ENCODE assay signal across 29 cellular contexts in genomic region chr13:24875566-24875965, GRCh38.
DNase-seq lines count a peak whose midpoint lies in the region; ATAC-seq, FAIRE-seq and TF ChIP-seq lines count a peak whose summit lies in the region.
"Had no signal": no experiment of that assay in that cellular context is flagged by ENCODE, and none has a peak within 500 bp of the region (broad histone marks: within the 10 kb centered on the region; RNA-seq: fewer than 3 reads in every experiment).

No MANE protein-coding gene starts in this region.

- TF ChIP-seq RAD21 in HepG2 (CRISPR knock-in tag; IDR thresholded peaks at IDR 0.05) (no peak), GM12878 (IDR thresholded peaks at IDR 0.05; ENCODE audit: insufficient read depth, low read depth, low read length) (no peak)

- H2AFZ ChIP-seq in HepG2 (ENCODE audit: low read length) (peak overlapping the region; percentile 32), GM12878 (ENCODE audit: control insufficient read depth, low read depth, low read length) (no peak overlapping the region), OCI-LY7 (ENCODE audit: low read length) (no peak overlapping the region)
- H2AFZ ChIP-seq: PC-9 had no signal

- TF ChIP-seq CTCF in HepG2 (CRISPR knock-in tag; IDR thresholded peaks at IDR 0.05) (no peak), right lobe of liver (IDR thresholded peaks at IDR 0.05) (no peak), GM12878 (IDR thresholded peaks at IDR 0.05 in 2 of 3, conservative IDR thresholded peaks at IDR 0.05 in 1 of 3; ENCODE audit: control insufficient read depth in 2 of 3, extremely low read depth in 1 of 3, insufficient read depth in 1 of 3, low read depth in 3 of 3, low read length in 3 of 3) (no peak), left lung (IDR thresholded peaks at IDR 0.05) (no peak), OCI-LY7 (conservative IDR thresholded peaks at IDR 0.05; ENCODE audit: low read length) (no peak)

- CTCF ChIA-PET in HepG2 (lab: Yijun Ruan, JAX; ENCODE audit: low intra/inter-chr PET ratio, low total read pairs) (no interaction called here), GM12878 (lab: Yijun Ruan, JAX) (interaction anchor here (1.1 to 1.4 kb wide), 3 partner anchors 9 to 181 kb away, joined by 3 read pairs; no protein-coding TSS in a partner anchor), OCI-LY7 (lab: Charles Lee; ENCODE audit: unreplicated experiment) (no interaction called here)

- H3K4me1 ChIP-seq in HepG2 (ENCODE audit: insufficient read depth, low read length), result peaks cover 6% of the 10 kb centered on the region; the same call in 1 of the 2 replicates
- no peaks in the 10 kb centered on the region for H3K4me1 ChIP-seq in right lobe of liver
- H3K4me1 ChIP-seq in GM12878 (ENCODE audit: control insufficient read depth, insufficient read depth, low read length), result no peaks in the 10 kb centered on the region
- no peaks in the 10 kb centered on the region for H3K4me1 ChIP-seq in left lung
- no peaks in the 10 kb centered on the region for H3K4me1 ChIP-seq in OCI-LY7 (ENCODE audit: insufficient read depth, low read length, poor library complexity, severe bottlenecking)
- H3K4me1 ChIP-seq: BE2C, SJSA1 had no signal

- FAIRE-seq in HepG2 (lab: Jason Lieb, UNC), result no peak
- FAIRE-seq in GM12878 (lab: Jason Lieb, UNC), result no peak
- FAIRE-seq: GM12891 had no signal

- H4K20me1 ChIP-seq in HepG2 (ENCODE audit: insufficient read depth, low read length), result no peaks in the 10 kb centered on the region
- no peaks in the 10 kb centered on the region for H4K20me1 ChIP-seq in GM12878 (ENCODE audit: control insufficient read depth, insufficient read depth)
- no peaks in the 10 kb centered on the region for H4K20me1 ChIP-seq in OCI-LY7 (ENCODE audit: insufficient read depth, low read length)

- no TSS peak for BruUV-seq in HepG2 (replicated peaks; lab: Mats Ljungman, UMichigan)
- no TSS peak for BruUV-seq in GM12878 (replicated peaks; lab: Mats Ljungman, UMichigan)
- BruUV-seq in OCI-LY7 (replicated peaks; lab: Mats Ljungman, UMichigan), result no TSS peak

- no peak for DNase-seq in HepG2 (ENCODE audit: low spot score)
- DNase-seq in right lobe of liver, result no peak
- DNase-seq in GM12878 (ENCODE audit: low read depth, low spot score), result no peak
- no peak for DNase-seq in left lung
- DNase-seq in kidney glomerular epithelial cell (lab: John Stamatoyannopoulos, UW), result no peak
- no peak for DNase-seq in HuH-7 (ENCODE audit: low spot score)
- DNase-seq in NCI-H1930 (lab: John Stamatoyannopoulos, UW), result no peak
- no peak for DNase-seq in OCI-LY7 (ENCODE audit: low spot score)
- DNase-seq: ACHN; BE2C; Calu3; CD8-positive, alpha-beta memory T cell; DMS153; DND-41; GDM1; GOT3; NCI-H1105; NCI-H1436 treated with DMSO at 0.1 percent for 48 hours; NCI-H187 treated with DMSO at 0.1 percent for 48 hours; NCI-H2107; NCI-H524 treated with DMSO at 0.1 percent for 48 hours; NCI-H774; PC-9; Right ventricle myocardium superior; RPMI8226 had no signal

- in situ Hi-C loops in HepG2 (cut with HindIII; ENCODE audit: extremely low pct_ligation_motif_present, low pct_unique_long_range_greater_than_20kb) (no loop called here), GM12878 (cut with MboI) (no loop called here)

- H3K27ac ChIP-seq in HepG2 (ENCODE audit: extremely low read length, insufficient read depth, low read length) (no peak overlapping the region), right lobe of liver (no peak overlapping the region), GM12878 (ENCODE audit: control insufficient read depth, insufficient read depth) (no peak overlapping the region), left lung (no peak overlapping the region), OCI-LY7 (ENCODE audit: low read depth, low read length, poor library complexity, severe bottlenecking) (no peak overlapping the region)
- H3K27ac ChIP-seq: 22Rv1, PC-9, SJSA1 had no signal

- POLR2A ChIA-PET in HepG2 (lab: Yijun Ruan, JAX) (no interaction called here), GM12878 (lab: Charles Lee) (interaction anchor here (1.2 kb wide), 1 partner anchor 10 kb away, joined by 4 read pairs; no protein-coding TSS in a partner anchor), OCI-LY7 (lab: Charles Lee) (no interaction called here)

- WGBS in HepG2 (ENCODE audit: low lambda C conversion rate), result 46% methylated on average over 6 of the region's 6 CpGs
- WGBS in right lobe of liver (ENCODE audit: insufficient coverage, low coverage, low lambda C conversion rate, missing lambda C conversion rate), result 71% methylated on average over 5 of the region's 6 CpGs
- WGBS in GM12878 (ENCODE audit: insufficient coverage, insufficient replicate concordance, low lambda C conversion rate, missing lambda C conversion rate), result 94% methylated on average over 6 of the region's 6 CpGs

- H3K9ac ChIP-seq in HepG2 (ENCODE audit: insufficient read depth, low read depth, low read length) (no peak overlapping the region), GM12878 (ENCODE audit: control insufficient read depth, insufficient read depth, low read length) (no peak overlapping the region)

- no peaks in the 10 kb centered on the region for H3K79me2 ChIP-seq in HepG2 (ENCODE audit: insufficient read depth, low read length)
- no peaks in the 10 kb centered on the region for H3K79me2 ChIP-seq in GM12878 (ENCODE audit: control insufficient read depth, insufficient read depth, low read length)
- no peaks in the 10 kb centered on the region for H3K79me2 ChIP-seq in OCI-LY7 (ENCODE audit: insufficient read depth, low read depth, low read length)

- H3K4me2 ChIP-seq in HepG2 (ENCODE audit: low read depth, low read length), result no peak overlapping the region
- H3K4me2 ChIP-seq in GM12878 (ENCODE audit: control insufficient read depth, insufficient read depth), result no peak overlapping the region
- H3K4me2 ChIP-seq in OCI-LY7 (ENCODE audit: low read length), result no peak overlapping the region
- H3K4me2 ChIP-seq: PC-9 had no signal

- intact Hi-C loops in HepG2 (cut with micrococcal nuclease; ENCODE audit: unreplicated experiment) (no loop called here), right lobe of liver (cut with DNase I) (no loop called here), GM12878 (cut with micrococcal nuclease; ENCODE audit: unreplicated experiment) (no loop called here), left lung (cut with DNase I) (no loop called here), OCI-LY7 (cut with micrococcal nuclease; ENCODE audit: unreplicated experiment) (loop anchor here (10.0 kb wide), 1 partner anchor 351 kb away; no protein-coding TSS in a partner anchor)

- SMC1A ChIA-PET in GM12878 (lab: Charles Lee; ENCODE audit: uncharacterized antibody, unreplicated experiment), result interaction anchor here (0.9 kb wide), 1 partner anchor 24 kb away, joined by 3 read pairs; no protein-coding TSS in a partner anchor

- H3K9me2 ChIP-seq in OCI-LY7 (ENCODE audit: insufficient read depth, low read length), result no peaks in the 10 kb centered on the region

- H3K9me3 ChIP-seq in HepG2 (ENCODE audit: low read length) (no peaks in the 10 kb centered on the region), right lobe of liver (no peaks in the 10 kb centered on the region), GM12878 (replicated peaks; ENCODE audit: control insufficient read depth, insufficient read depth, low read length) (no peaks in the 10 kb centered on the region; the same call in 2 of the 3 replicates), left lung (no peaks in the 10 kb centered on the region), OCI-LY7 (ENCODE audit: low read length) (no peaks in the 10 kb centered on the region)
- H3K9me3 ChIP-seq: BE2C, HAP-1, SJSA1 had no signal

- no peaks in the 10 kb centered on the region for H3K27me3 ChIP-seq in HepG2 (ENCODE audit: control insufficient read depth in 1 of 2, insufficient read depth in 2 of 2, low read length in 2 of 2)
- no peaks in the 10 kb centered on the region for H3K27me3 ChIP-seq in right lobe of liver
- no peaks in the 10 kb centered on the region for H3K27me3 ChIP-seq in GM12878 (replicated peaks in 1 of 2; ENCODE audit: control insufficient read depth in 2 of 2, insufficient read depth in 2 of 2, low read length in 1 of 2)
- H3K27me3 ChIP-seq in left lung, result no peaks in the 10 kb centered on the region
- H3K27me3 ChIP-seq: BE2C, SJSA1 had no signal

- TF ChIP-seq EP300 in HepG2 (IDR thresholded peaks at IDR 0.05; ENCODE audit: low read depth in 2 of 2, low read length in 2 of 2) (no peak), HepG2 (CRISPR knock-in tag; IDR thresholded peaks at IDR 0.05; ENCODE audit: borderline replicate concordance) (no peak), GM12878 (IDR thresholded peaks at IDR 0.05; ENCODE audit: borderline replicate concordance in 1 of 2, control insufficient read depth in 1 of 2, low read depth in 2 of 2, low read length in 2 of 2) (no peak)

- ATAC-seq in HepG2 (no peak), right lobe of liver (no peak), GM12878 (no peak; the same call in 2 of the 3 replicates), left lung (peak; percentile 15)

- no peak overlapping the region for H3K4me3 ChIP-seq in HepG2 (replicated peaks in 1 of 3; ENCODE audit: insufficient read depth in 1 of 3, low read depth in 2 of 3, low read length in 3 of 3)
- H3K4me3 ChIP-seq in right lobe of liver, result no peak overlapping the region
- H3K4me3 ChIP-seq in GM12878, result no peak overlapping the region
- no peak overlapping the region for H3K4me3 ChIP-seq in left lung
- no peak overlapping the region for H3K4me3 ChIP-seq in OCI-LY7 (ENCODE audit: low read depth, low read length, poor library complexity, severe bottlenecking)
- H3K4me3 ChIP-seq: HAP-1, PC-9, SJSA1 had no signal

- H3K36me3 ChIP-seq in HepG2 (replicated peaks in 1 of 2; ENCODE audit: control insufficient read depth in 1 of 2, insufficient read depth in 2 of 2, low read length in 2 of 2) (no peaks in the 10 kb centered on the region), right lobe of liver (no peaks in the 10 kb centered on the region), GM12878 (ENCODE audit: control insufficient read depth in 2 of 2, insufficient read depth in 2 of 2, low read length in 1 of 2) (no peaks in the 10 kb centered on the region), left lung (no peaks in the 10 kb centered on the region), OCI-LY7 (ENCODE audit: insufficient read depth, low read length) (no peaks in the 10 kb centered on the region)
- H3K36me3 ChIP-seq: BE2C, HAP-1, SJSA1 had no signal

- TF ChIP-seq POLR2A in HepG2 (IDR thresholded peaks at IDR 0.05; ENCODE audit: insufficient read depth in 1 of 2, low read depth in 2 of 2, low read length in 2 of 2), result no peak
- no peak for TF ChIP-seq POLR2A in right lobe of liver (IDR thresholded peaks at IDR 0.05)
- TF ChIP-seq POLR2A in GM12878 (IDR thresholded peaks at IDR 0.05; ENCODE audit: low read depth, low read length), result no peak

- RAD21 ChIA-PET in GM12878 (lab: Charles Lee; ENCODE audit: unreplicated experiment), result no interaction called here

TF ChIP-seq in HepG2, 621 proteins besides CTCF, POLR2A, EP300 and RAD21 (continues in another document):
- TF ChIP-seq ETV5 (CRISPR knock-in tag; IDR thresholded peaks at IDR 0.05; ENCODE audit: borderline replicate concordance), result peak; percentile 14; the same call in 1 of the 2 replicates
- TF ChIP-seq HOXA5 (CRISPR knock-in tag; IDR thresholded peaks at IDR 0.05), result no peak

TF ChIP-seq in GM12878, 131 proteins besides CTCF, POLR2A, EP300 and RAD21:
- peak; percentile 65 for TF ChIP-seq NR2F1 (conservative IDR thresholded peaks at IDR 0.05)
- TF ChIP-seq ZNF217 (IDR thresholded peaks at IDR 0.05), result no peak
TF ChIP-seq in GM12878: peak in this region for 1.

Comparison
In these comparisons a context has a peak if more than half of its experiments do, and no peak if none do; other contexts are left out.
1. Of the 75 proteins assayed by ChIP-seq in both HepG2 and GM12878: peak only in HepG2: none; only in GM12878: NR2F1; in both: none; in neither: 74.